In genomic region chr2:162090109-162090508, GRCh38 we compare ENCODE assay signal across 24 cellular contexts. TPM values are rescaled to one million over a fixed set of nuclear protein-coding genes. Genes with fewer than 3 reads are reported as not detected.
A peak's percentile ranks its signal among the peaks of the same experiment; 100 is the strongest.
DNase-seq lines count a peak whose midpoint lies in the region; ATAC-seq, FAIRE-seq and TF ChIP-seq lines count a peak whose summit lies in the region.
"Had no signal": no experiment of that assay in that cellular context is flagged by ENCODE, and none has a peak within 500 bp of the region (broad histone marks: within the 10 kb centered on the region; RNA-seq: fewer than 3 reads in every experiment).

No MANE protein-coding gene starts in this region.

- H3K4me3 ChIP-seq in AG04450 (ENCODE audit: low read depth, low read length): no peak overlapping the region
- no peak overlapping the region for H3K4me3 ChIP-seq in mammary epithelial cell (replicated peaks in 1 of 3; ENCODE audit: insufficient read depth in 1 of 3, low read depth in 2 of 3, low read length in 3 of 3)
- no peak overlapping the region for H3K4me3 ChIP-seq in keratinocyte (ENCODE audit: control insufficient read depth in 2 of 3, extremely low read depth in 1 of 3, insufficient read depth in 2 of 3, low read depth in 1 of 3, low read length in 3 of 3)
- H3K4me3 ChIP-seq in Karpas-422 (ENCODE audit: low read length): no peak overlapping the region
- no peak overlapping the region for H3K4me3 ChIP-seq in sigmoid colon
- H3K4me3 ChIP-seq: coronary artery, heart right ventricle, stomach, uterus had no signal

- peaks cover 91% of the 10 kb centered on the region for H3K4me1 Mint-ChIP-seq in HFFc6 (ENCODE audit: low read depth)
- H3K4me1 Mint-ChIP-seq: mesothelial cell of epicardium had no signal

- no peaks in the 10 kb centered on the region for H3K27me3 Mint-ChIP-seq in HFFc6 (ENCODE audit: insufficient read depth)

- in situ Hi-C loops in mammary epithelial cell (cut with MboI; ENCODE audit: low sequenced_read_pairs in 2 of 2): no loop called here

- no peaks in the 10 kb centered on the region for H3K9me3 Mint-ChIP-seq in HFFc6
- H3K9me3 Mint-ChIP-seq: mesothelial cell of epicardium had no signal

- no peaks in the 10 kb centered on the region for H3K36me3 ChIP-seq in mammary epithelial cell (ENCODE audit: insufficient read depth, low read length)
- H3K36me3 ChIP-seq in keratinocyte (ENCODE audit: control insufficient read depth in 2 of 2, extremely low read depth in 1 of 2, insufficient read depth in 2 of 2, low read length in 2 of 2): no peaks in the 10 kb centered on the region
- H3K36me3 ChIP-seq in Karpas-422 (ENCODE audit: insufficient read depth, low read length): no peaks in the 10 kb centered on the region
- H3K36me3 ChIP-seq in sigmoid colon: no peaks in the 10 kb centered on the region
- H3K36me3 ChIP-seq: heart right ventricle, stomach, uterus had no signal

- H3K4me2 ChIP-seq in mammary epithelial cell (ENCODE audit: insufficient read depth, low read depth, low read length) (no peak overlapping the region), keratinocyte (ENCODE audit: control insufficient read depth, extremely low read depth, insufficient read depth, low read depth, low read length) (peak overlapping the region; percentile 51), Karpas-422 (ENCODE audit: low read depth, low read length, poor library complexity, severe bottlenecking) (no peak overlapping the region)

- H3K36me3 Mint-ChIP-seq in HFFc6 (ENCODE audit: low read depth): no peaks in the 10 kb centered on the region
- H3K36me3 Mint-ChIP-seq: mesothelial cell of epicardium had no signal

- dilution Hi-C loops in mammary epithelial cell (cut with HindIII; ENCODE audit: low sequenced_read_pairs): no loop called here
- dilution Hi-C loops in keratinocyte (cut with MboI; ENCODE audit: extremely low pct_ligation_motif_present, low sequenced_read_pairs): no loop called here

- BruUV-seq in mammary epithelial cell (replicated peaks; lab: Mats Ljungman, UMichigan): no TSS peak

- H3K27me3 ChIP-seq in AG04450 (ENCODE audit: control insufficient read depth, insufficient read depth, low read length): no peaks in the 10 kb centered on the region
- no peaks in the 10 kb centered on the region for H3K27me3 ChIP-seq in mammary epithelial cell (ENCODE audit: insufficient read depth, low read length)
- no peaks in the 10 kb centered on the region for H3K27me3 ChIP-seq in keratinocyte (ENCODE audit: control insufficient read depth, extremely low read depth, insufficient read depth, low read length)
- H3K27me3 ChIP-seq in Karpas-422 (ENCODE audit: low read length): no peaks in the 10 kb centered on the region
- no peaks in the 10 kb centered on the region for H3K27me3 ChIP-seq in sigmoid colon
- H3K27me3 ChIP-seq: heart right ventricle, stomach, uterus had no signal

- TF ChIP-seq CTCF in AG04450 (IDR thresholded peaks at IDR 0.05; ENCODE audit: low read depth, low read length) (no peak), HFFc6 (IDR thresholded peaks at IDR 0.05) (no peak), mammary epithelial cell (conservative IDR thresholded peaks at IDR 0.05 in 1 of 2, IDR thresholded peaks at IDR 0.05 in 1 of 2; ENCODE audit: extremely low read depth in 1 of 2, insufficient read depth in 1 of 2, low read depth in 1 of 2, low read length in 2 of 2) (no peak), keratinocyte (optimal IDR thresholded peaks at IDR 0.05 in 1 of 3, IDR thresholded peaks at IDR 0.05 in 1 of 3, conservative IDR thresholded peaks at IDR 0.05 in 1 of 3; ENCODE audit: extremely low read depth in 1 of 3, insufficient read depth in 2 of 3, low read length in 3 of 3) (no peak), sigmoid colon (IDR thresholded peaks at IDR 0.05) (no peak)

- H3K9me3 ChIP-seq in AG04450 (ENCODE audit: control insufficient read depth, insufficient read depth, low read length): no peaks in the 10 kb centered on the region
- H3K9me3 ChIP-seq in mammary epithelial cell (replicated peaks; ENCODE audit: insufficient read depth, low read length): no peaks in the 10 kb centered on the region
- H3K9me3 ChIP-seq in keratinocyte (ENCODE audit: control insufficient read depth, low read depth, low read length): no peaks in the 10 kb centered on the region
- H3K9me3 ChIP-seq in Karpas-422 (ENCODE audit: low read length): no peaks in the 10 kb centered on the region
- H3K9me3 ChIP-seq in sigmoid colon: no peaks in the 10 kb centered on the region
- H3K9me3 ChIP-seq: heart right ventricle, stomach, uterus had no signal

- intact Hi-C loops in mammary epithelial cell (cut with micrococcal nuclease) (loop anchor here (5.0 kb wide), 2 partner anchors 63 to 152 kb away; partner anchors contain the start of gene FAP), sigmoid colon (cut with DNase I) (no loop called here)

- H3K27ac Mint-ChIP-seq in HFFc6: peak overlapping the region; percentile 75
- H3K27ac Mint-ChIP-seq: mesothelial cell of epicardium had no signal

- POLR2A ChIA-PET in AG04450 (lab: Yijun Ruan, JAX): interaction anchor here (1.1 kb wide), 1 partner anchor 16 kb away, joined by 3 read pairs; the partner anchor contains the start of gene DPP4

- TF ChIP-seq POLR2A in sigmoid colon (IDR thresholded peaks at IDR 0.05): no peak

- H2AFZ ChIP-seq in mammary epithelial cell (ENCODE audit: low read depth, low read length) (peak overlapping the region; percentile 63), keratinocyte (ENCODE audit: control insufficient read depth, low read length) (peak overlapping the region; percentile 67), Karpas-422 (ENCODE audit: low read length) (no peak overlapping the region)

- H3K4me3 Mint-ChIP-seq in HFFc6: no peak overlapping the region
- H3K4me3 Mint-ChIP-seq: mesothelial cell of epicardium had no signal

- no peak for TF ChIP-seq EP300 in sigmoid colon (IDR thresholded peaks at IDR 0.05)

- no peak for ATAC-seq in GM19035 (IDR thresholded peaks at IDR 0.05; ENCODE audit: unreplicated experiment)
- ATAC-seq: heart right ventricle had no signal

- H3K79me2 ChIP-seq in mammary epithelial cell (ENCODE audit: insufficient read depth, low read length): no peaks in the 10 kb centered on the region
- no peaks in the 10 kb centered on the region for H3K79me2 ChIP-seq in keratinocyte (ENCODE audit: control insufficient read depth, insufficient read depth, low read length)
- H3K79me2 ChIP-seq in Karpas-422 (ENCODE audit: low read length): no peaks in the 10 kb centered on the region

- DNase-seq in AG04450 (ENCODE audit: low read depth, low spot score) (no peak), HFFc6 (peak; percentile 39), mammary epithelial cell (no peak), keratinocyte (ENCODE audit: low read depth, low spot score) (no peak), Karpas-422 (no peak), sigmoid colon (no peak), epidermal melanocyte (ENCODE audit: insufficient read length, low spot score) (no peak)
- DNase-seq: activated CD4-positive, alpha-beta T cell treated with anti-CD3 and anti-CD28 coated beads for 4 hours; activated CD8-positive, alpha-beta memory T cell treated with anti-CD3 and anti-CD28 coated beads, Interleukin-2, amount 50 U/mL, for 4 hours; GF-D8; heart right ventricle; islet precursor cell; MV-4-11; NCI-H1930; NCI-H524; SIG-M5; stomach; uterus had no signal

- 13% methylated on average over 1 of the region's 1 CpG for WGBS in mammary epithelial cell (ENCODE audit: low coverage, missing lambda C conversion rate)
- 29 to 57% methylated on average over 1 of the region's 1 CpG for WGBS in sigmoid colon, 2 donors

- H4K20me1 ChIP-seq in mammary epithelial cell (ENCODE audit: insufficient read depth, low read length) (no peaks in the 10 kb centered on the region), keratinocyte (ENCODE audit: control insufficient read depth, extremely low read depth, insufficient read depth, low read length) (no peaks in the 10 kb centered on the region), Karpas-422 (ENCODE audit: insufficient read depth, low read depth, low read length) (no peaks in the 10 kb centered on the region)

- H3K9ac ChIP-seq in mammary epithelial cell (ENCODE audit: insufficient read depth, low read length): no peak overlapping the region
- H3K9ac ChIP-seq in keratinocyte (ENCODE audit: control insufficient read depth, extremely low read depth, insufficient read depth, low read length): peak overlapping the region; percentile 46
- H3K9ac ChIP-seq in Karpas-422 (ENCODE audit: low read length): no peak overlapping the region

- peaks cover 80% of the 10 kb centered on the region for H3K4me1 ChIP-seq in mammary epithelial cell (ENCODE audit: insufficient read depth, low read length)
- H3K4me1 ChIP-seq in keratinocyte (ENCODE audit: control insufficient read depth, extremely low read depth, insufficient read depth, low read length): peaks cover 82% of the 10 kb centered on the region
- no peaks in the 10 kb centered on the region for H3K4me1 ChIP-seq in Karpas-422 (ENCODE audit: low read length)
- no peaks in the 10 kb centered on the region for H3K4me1 ChIP-seq in sigmoid colon
- H3K4me1 ChIP-seq: uterus had no signal

- H3K27ac ChIP-seq in AG04450 (ENCODE audit: low read depth, low read length) (peak overlapping the region; percentile 42), mammary epithelial cell (ENCODE audit: insufficient read depth, low read depth, low read length) (peak overlapping the region; percentile 93), keratinocyte (ENCODE audit: control insufficient read depth, insufficient read depth, low read length) (peak overlapping the region; percentile 96), Karpas-422 (ENCODE audit: low read length) (no peak overlapping the region), sigmoid colon (no peak overlapping the region)
- H3K27ac ChIP-seq: coronary artery, heart right ventricle, stomach, uterus had no signal

- H3K9me1 ChIP-seq in keratinocyte (ENCODE audit: control insufficient read depth, extremely low read depth, insufficient read depth, low read length): no peaks in the 10 kb centered on the region

- CTCF ChIA-PET in AG04450 (lab: Charles Lee) (interaction anchor here (1.0 kb wide), 1 partner anchor 207 kb away, joined by 3 read pairs; no protein-coding TSS in a partner anchor), mammary epithelial cell (lab: Charles Lee; ENCODE audit: low non-redundant PET) (no interaction called here)

- H3K9me2 ChIP-seq in Karpas-422 (replicated peaks; ENCODE audit: insufficient read depth, low read length): no peaks in the 10 kb centered on the region

- peak; percentile 61 for FAIRE-seq in keratinocyte (lab: Jason Lieb, UNC)
- FAIRE-seq: GM12891 had no signal

RNA-seq across cellular contexts. Expression of gene DPP4, which starts 16.1 kb away (rescaled TPM):
- 54.7 and 61.0 TPM in 2 replicates for polyA plus RNA-seq in AG04450 (2011; rRNA removed)
- polyA minus RNA-seq in AG04450 (2011; rRNA and poly(A)+ RNA removed): 32.8 and 37.8 TPM in 2 replicates
- total RNA-seq in HFFc6 (2021; fragmentation: NEBNext Ultra II Directional; extraction: Animal tissue kit (Norgen Biotek cat#: 25700)): 10 to 100 TPM; 30.7 to 44.1 (median 36.4) TPM
- total RNA-seq in mammary epithelial cell: 1 to 10 TPM in 1 of 2 donors, under 1 TPM in 1; 0.61 to 7.8 TPM
- 0.24 TPM for polyA plus RNA-seq in mammary epithelial cell
- not detected for polyA minus RNA-seq in mammary epithelial cell
- polyA plus RNA-seq in keratinocyte: 1.1 to 4.1 TPM (median 1.3 TPM) in 3 replicates
- polyA plus RNA-seq in keratinocyte (2011; ENCODE audit: low read depth): 3.2 TPM
- polyA plus RNA-seq in keratinocyte (2011; cell fraction: cytosol; rRNA removed): 0.83 and 1.2 TPM in 2 replicates
- polyA plus RNA-seq in keratinocyte (2011; cell fraction: nucleus; rRNA removed): 5.2 and 6.8 TPM in 2 replicates
- 0.78 and 1.1 TPM in 2 replicates for polyA plus RNA-seq in keratinocyte (2012; ENCODE audit: low replicate concordance)
- polyA minus RNA-seq in keratinocyte: 0.62 to 5.3 TPM (median 3.3 TPM) in 3 replicates
- polyA minus RNA-seq in keratinocyte (2011; cell fraction: cytosol; rRNA and poly(A)+ RNA removed): 0.96 TPM
- 7.1 and 13.3 TPM in 2 replicates for polyA minus RNA-seq in keratinocyte (2011; cell fraction: nucleus; rRNA and poly(A)+ RNA removed)
- total RNA-seq in Karpas-422 (2014; rRNA removed; shearing (Covaris generic); ENCODE audit: low replicate concordance): not detected in 2 replicates
- 10 to 100 TPM in 3 of 4 donors, 1 to 10 TPM in 1; 5.8 to 11.9 (median 11.2) TPM for total RNA-seq in sigmoid colon
- 1 to 10 TPM; 1.2 to 6.9 (median 1.4) TPM for polyA plus RNA-seq in sigmoid colon
- total RNA-seq: OCI-LY7 had no signal
- polyA plus RNA-seq: neural cell had no signal

Comparison
In these comparisons a context has a peak if more than half of its experiments do, and no peak if none do; other contexts are left out.
1. H3K27ac ChIP-seq: peak in AG04450 (single experiment), mammary epithelial cell (single experiment) and keratinocyte (single experiment); none in Karpas-422 (single experiment) and sigmoid colon (0 of 4).